ENCODE assay signal across 1 cellular context in the genomic region with DNA sequence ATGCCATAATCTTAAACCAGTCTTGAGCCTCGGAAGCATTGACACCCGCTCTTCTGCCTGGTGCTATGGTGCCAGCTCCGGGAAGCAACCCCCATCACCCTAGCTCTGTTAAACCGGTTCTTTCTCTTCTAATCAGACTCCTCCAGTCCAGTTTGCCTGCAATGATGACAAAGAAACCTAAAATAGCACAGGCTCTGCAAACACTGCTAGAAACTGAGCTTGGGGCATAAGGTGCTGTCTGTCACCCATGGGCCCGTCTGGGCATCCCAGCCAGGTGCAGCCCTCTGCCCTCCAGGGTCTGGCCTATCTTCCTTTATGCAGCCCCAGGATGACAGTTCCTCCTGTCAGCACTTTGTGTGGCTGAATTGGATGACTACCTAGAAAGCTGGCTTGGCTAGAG.
TF ChIP-seq lines count a peak whose summit lies in the region.

No MANE protein-coding gene starts in this region.

TF ChIP-seq in IMR-90, 13 proteins besides CTCF, POLR2A, EP300 and RAD21 (continued from another document):
- TF ChIP-seq, protein P1, sequence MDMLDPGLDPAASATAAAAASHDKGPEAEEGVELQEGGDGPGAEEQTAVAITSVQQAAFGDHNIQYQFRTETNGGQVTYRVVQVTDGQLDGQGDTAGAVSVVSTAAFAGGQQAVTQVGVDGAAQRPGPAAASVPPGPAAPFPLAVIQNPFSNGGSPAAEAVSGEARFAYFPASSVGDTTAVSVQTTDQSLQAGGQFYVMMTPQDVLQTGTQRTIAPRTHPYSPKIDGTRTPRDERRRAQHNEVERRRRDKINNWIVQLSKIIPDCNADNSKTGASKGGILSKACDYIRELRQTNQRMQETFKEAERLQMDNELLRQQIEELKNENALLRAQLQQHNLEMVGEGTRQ (IDR thresholded peaks at IDR 0.05; ENCODE audit: low read depth, low read length) = no peak
